In genomic region chr12:71685312-71685906, GRCh38 we compare ENCODE assay signal across 1 cellular context.
TF ChIP-seq lines count a peak whose summit lies in the region.

No MANE protein-coding gene starts in this region.

TF ChIP-seq in HepG2, 621 proteins besides CTCF, POLR2A, EP300 and RAD21:
- TF ChIP-seq FIP1L1 (IDR thresholded peaks at IDR 0.05; ENCODE audit: borderline replicate concordance, insufficient read depth, low read depth, low read length) (no peak), TFAP4 (IDR thresholded peaks at IDR 0.05; ENCODE audit: borderline replicate concordance, low read depth) (no peak), MAFK (conservative IDR thresholded peaks at IDR 0.05 in 1 of 2, IDR thresholded peaks at IDR 0.05 in 1 of 2; ENCODE audit: low read length in 2 of 2) (peak; percentile 30 to 33; a peak in 1 of 4 replicates), PRMT3 (CRISPR knock-in tag; IDR thresholded peaks at IDR 0.05; ENCODE audit: borderline replicate concordance, low read depth) (0 out of 2 replicates have a peak, but pooled peaks have one; percentile 4)
